In genomic region chr17:47987240-47987835, GRCh38 we compare ENCODE assay signal across 13 cellular contexts. TPM values are rescaled to one million over a fixed set of nuclear protein-coding genes. Genes with fewer than 3 reads are reported as not detected.
A peak's percentile ranks its signal among the peaks of the same experiment; 100 is the strongest.
DNase-seq lines count a peak whose midpoint lies in the region; TF ChIP-seq lines count a peak whose summit lies in the region.
"Had no signal": no experiment of that assay in that cellular context is flagged by ENCODE, and none has a peak within 500 bp of the region (broad histone marks: within the 10 kb centered on the region; RNA-seq: fewer than 3 reads in every experiment).

No MANE protein-coding gene starts in this region.

- no peak overlapping the region for H3K4me3 ChIP-seq in lower leg skin (ENCODE audit: low read depth, poor library complexity, severe bottlenecking)
- H3K4me3 ChIP-seq: skin epidermis had no signal

- H3K27ac Mint-ChIP-seq in dendritic cell treated with granulocyte-macrophage colony-stimulating factor and Interleukin-4, amounts not matched to agents 40 ng/mL and 50 ng/mL, for 4 days = peak overlapping the region; percentile 63
- peak overlapping the region; percentile 75 to 90 (median 85) for H3K27ac Mint-ChIP-seq in nephron

- H3K36me3 Mint-ChIP-seq in dendritic cell treated with granulocyte-macrophage colony-stimulating factor and Interleukin-4, amounts not matched to agents 40 ng/mL and 50 ng/mL, for 4 days (ENCODE audit: low read depth) = peaks cover 34% of the 10 kb centered on the region
- H3K36me3 Mint-ChIP-seq in nephron (ENCODE audit: low read depth) = peaks cover 25% of the 10 kb centered on the region

- WGBS in lower leg skin, 2 donors = 30 to 41% methylated on average over 14 to 15 of the region's 17 CpGs

- H3K9me3 Mint-ChIP-seq in dendritic cell treated with granulocyte-macrophage colony-stimulating factor and Interleukin-4, amounts not matched to agents 40 ng/mL and 50 ng/mL, for 4 days = no peaks in the 10 kb centered on the region
- no peaks in the 10 kb centered on the region for H3K9me3 Mint-ChIP-seq in nephron

- TF ChIP-seq POLR2A in lower leg skin (IDR thresholded peaks at IDR 0.05) = no peak

- DNase-seq in D341Med (ENCODE audit: low spot score) (peak; percentile 68), NCI-H2081 (lab: John Stamatoyannopoulos, UW) (peak; percentile 52 to 82), ureter (ENCODE audit: low spot score) (no peak), SKM-1 (lab: John Stamatoyannopoulos, UW; ENCODE audit: unreplicated experiment) (no peak), lower leg skin (ENCODE audit: low spot score in 2 of 2) (no peak)
- DNase-seq in activated CD4-positive, alpha-beta T cell treated with anti-CD3 and anti-CD28 coated beads for 1 hour = no peak
- DNase-seq: activated naive CD4-positive, alpha-beta T cell treated with anti-CD3 and anti-CD28 coated beads, Interleukin-2, amount 50 U/mL, for 16 hours; GDM1 had no signal

- TF ChIP-seq CTCF in nephron (IDR thresholded peaks at IDR 0.05; ENCODE audit: unreplicated experiment in 3 of 3) = no peak
- no peak for TF ChIP-seq CTCF in lower leg skin (IDR thresholded peaks at IDR 0.05)

- no peak overlapping the region for H3K4me3 Mint-ChIP-seq in dendritic cell treated with granulocyte-macrophage colony-stimulating factor and Interleukin-4, amounts not matched to agents 40 ng/mL and 50 ng/mL, for 4 days
- no peak overlapping the region for H3K4me3 Mint-ChIP-seq in nephron

- intact Hi-C loops in dendritic cell treated with granulocyte-macrophage colony-stimulating factor and Interleukin-4, amounts not matched to agents 40 ng/mL and 50 ng/mL, for 4 days (cut with micrococcal nuclease) = no loop called here
- intact Hi-C loops in lower leg skin (cut with DNase I; ENCODE audit: low total_unique reads) = no loop called here

- peaks cover 15% of the 10 kb centered on the region for H3K27me3 Mint-ChIP-seq in dendritic cell treated with granulocyte-macrophage colony-stimulating factor and Interleukin-4, amounts not matched to agents 40 ng/mL and 50 ng/mL, for 4 days
- H3K27me3 Mint-ChIP-seq in nephron (ENCODE audit: low read depth) = peaks cover 51% of the 10 kb centered on the region

- H3K4me1 Mint-ChIP-seq in dendritic cell treated with granulocyte-macrophage colony-stimulating factor and Interleukin-4, amounts not matched to agents 40 ng/mL and 50 ng/mL, for 4 days (ENCODE audit: low read depth) = peaks cover 32% of the 10 kb centered on the region
- H3K4me1 Mint-ChIP-seq in nephron = peaks cover 52% of the 10 kb centered on the region

RNA-seq across cellular contexts. Expression of gene CDK5RAP3, which starts 16.4 kb away (rescaled TPM):
- total RNA-seq in ureter (207 TPM), lower leg skin (100 to 1,000 TPM in 3 of 4 donors, 10 to 100 TPM in 1; 95.8 to 115 (median 107) TPM)

RNA-seq across cellular contexts. Expression of gene PRR15L, which starts 29.7 kb away (rescaled TPM):
- total RNA-seq in ureter (12.2 TPM), lower leg skin (10 to 100 TPM in 3 of 4 donors, 1 to 10 TPM in 1; 9.9 to 45.1 (median 24.3) TPM)
- total RNA-seq: HT1080; T-helper 2 cell treated with Interferon-gamma antibody and Interleukin-4, amounts not matched to agents 100 ng/mL and 5 ng/mL, for 36 hours had no signal

RNA-seq across cellular contexts. Expression of gene PNPO, which starts 46.0 kb away (rescaled TPM):
- total RNA-seq in ureter (40.9 TPM), lower leg skin (10 to 100 TPM; 20.2 to 36.8 (median 30.3) TPM)

RNA-seq across cellular contexts. Expression of gene COPZ2, which starts 50.3 kb away (rescaled TPM):
- total RNA-seq in ureter (29.1 TPM), lower leg skin (10 to 100 TPM in 3 of 4 donors, 1 to 10 TPM in 1; 9.1 to 16.9 (median 12.9) TPM)

Comparison
In these comparisons a context has a peak if more than half of its experiments do, and no peak if none do; other contexts are left out.
1. DNase-seq: peak in D341Med (single experiment) and NCI-H2081 (2 of 2); none in ureter (single experiment), SKM-1 (single experiment), lower leg skin (0 of 2) and activated CD4-positive, alpha-beta T cell treated with anti-CD3 and anti-CD28 coated beads for 1 hour (single experiment).